8 cellular contexts compared by ENCODE assay signal in the genomic region with DNA sequence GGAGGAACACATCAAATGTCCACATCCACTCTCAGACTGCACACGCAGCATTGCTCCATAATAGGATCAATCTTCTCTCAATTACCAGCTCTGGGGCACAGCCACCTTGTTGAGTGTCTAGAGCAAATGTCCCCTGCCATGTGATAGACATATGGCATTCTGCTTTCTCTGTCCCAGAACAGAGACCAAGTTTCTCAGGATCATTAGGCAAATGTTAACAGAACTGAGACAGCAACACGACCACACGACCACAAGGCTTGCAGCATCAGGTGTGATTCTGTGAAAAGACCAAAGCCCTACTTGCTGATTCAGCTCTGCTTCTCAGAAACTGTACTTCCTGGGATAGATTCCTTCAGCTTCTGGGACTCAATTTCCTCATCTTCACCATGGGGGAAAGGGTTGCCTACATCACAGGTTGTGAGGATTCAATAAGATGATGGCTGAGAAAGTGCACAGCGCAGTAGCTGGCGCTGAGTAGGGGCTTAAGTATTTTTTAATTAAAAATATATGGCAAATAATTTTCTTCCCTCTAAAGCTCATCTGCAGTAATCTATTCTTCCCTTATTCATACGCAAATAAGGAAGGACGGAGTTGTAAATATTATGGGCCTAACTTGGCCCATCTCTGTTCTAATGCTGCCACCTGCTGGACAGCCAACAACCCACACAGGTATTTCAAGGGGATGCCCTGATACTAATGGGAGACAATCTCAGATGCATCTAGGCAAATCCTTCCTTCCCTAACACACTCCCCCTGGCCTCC. TPM values are rescaled to one million over a fixed set of nuclear protein-coding genes. Genes with fewer than 3 reads are reported as not detected.
A peak's percentile ranks its signal among the peaks of the same experiment; 100 is the strongest.
DNase-seq lines count a peak whose midpoint lies in the region; ATAC-seq and TF ChIP-seq lines count a peak whose summit lies in the region.

No MANE protein-coding gene starts in this region.

- no peak for TF ChIP-seq POLR2A in lower leg skin (IDR thresholded peaks at IDR 0.05)

- no peak overlapping the region for H3K27ac ChIP-seq in coronary artery

- peak; percentile 49 for DNase-seq in GM04504 (ENCODE audit: low read depth)
- DNase-seq in NCI-H446 treated with DMSO at 0.1 percent for 48 hours (lab: John Stamatoyannopoulos, UW), result peak; percentile 48
- DNase-seq in activated CD4-positive, alpha-beta T cell treated with anti-CD3 and anti-CD28 coated beads for 48 hours, result peak; percentile 77
- DNase-seq in coronary artery (ENCODE audit: low spot score), result no peak
- DNase-seq in lower leg skin (ENCODE audit: low spot score in 2 of 2), result peak; percentile 69 to 93
- DNase-seq in stimulated activated CD8-positive, alpha-beta memory T cell treated with anti-CD3 and anti-CD28 coated beads, Interleukin-12 subunit alpha, Interleukin-12 subunit beta, amount 100 ng/mL, for 1 hour (ENCODE audit: low read depth), result peak; percentile 62

- intact Hi-C loops in lower leg skin (cut with DNase I; ENCODE audit: low total_unique reads), result loop anchor here (10.0 kb wide), 1 partner anchor 753 kb away; no protein-coding TSS in a partner anchor

- ATAC-seq in HG02870 (IDR thresholded peaks at IDR 0.05; ENCODE audit: unreplicated experiment) (peak; percentile 67), GM21619 (IDR thresholded peaks at IDR 0.05; ENCODE audit: unreplicated experiment) (no peak)

- TF ChIP-seq CTCF in coronary artery (IDR thresholded peaks at IDR 0.05), result peak; percentile 68
- no peak for TF ChIP-seq CTCF in lower leg skin (IDR thresholded peaks at IDR 0.05)

- WGBS in lower leg skin, 2 donors, result 64 to 66% methylated on average over 7 of the region's 7 CpGs

- H3K4me3 ChIP-seq in coronary artery (no peak overlapping the region), lower leg skin (ENCODE audit: low read depth, poor library complexity, severe bottlenecking) (no peak overlapping the region)

RNA-seq across cellular contexts. Expression of a gene that starts 54.3 kb away (rescaled TPM):
- total RNA-seq in lower leg skin, result 10 to 100 TPM; 50.3 to 83.0 (median 69.6) TPM
